8 cellular contexts compared by ENCODE assay signal in genomic region chr3:196631655-196632032, GRCh38. TPM values are rescaled to one million over a fixed set of nuclear protein-coding genes. Genes with fewer than 3 reads are reported as not detected.
A peak's percentile ranks its signal among the peaks of the same experiment; 100 is the strongest.
DNase-seq lines count a peak whose midpoint lies in the region; ATAC-seq and TF ChIP-seq lines count a peak whose summit lies in the region.

No MANE protein-coding gene starts in this region.

- DNase-seq in amniotic epithelial cell (ENCODE audit: low read depth) (peak; percentile 26), upper lobe of left lung (no peak)

- H3K27ac ChIP-seq in C4-2B: peak overlapping the region; percentile 85
- H3K27ac ChIP-seq in HUES64 (ENCODE audit: low read depth, low read length): peak overlapping the region; percentile 98
- peak overlapping the region; percentile 62 to 85 for H3K27ac ChIP-seq in liver (ENCODE audit: low read depth in 1 of 2, low read length in 2 of 2)
- peak overlapping the region; percentile 87 to 97 (median 94) for H3K27ac ChIP-seq in upper lobe of left lung

- TF ChIP-seq CTCF in C4-2B (conservative IDR thresholded peaks at IDR 0.05) (no peak), liver (IDR thresholded peaks at IDR 0.05; ENCODE audit: low read depth, low read length, missing input control) (no peak), upper lobe of left lung (IDR thresholded peaks at IDR 0.05) (no peak)

- H3K9ac ChIP-seq in HUES64 (ENCODE audit: low read depth, low read length) (peak overlapping the region; percentile 81), liver (ENCODE audit: low read depth in 1 of 2, low read length in 2 of 2) (peak overlapping the region in 1 of 2 donors; percentile 58)

- H3K27me3 ChIP-seq in HUES64 (ENCODE audit: insufficient read depth, low read length) (no peaks in the 10 kb centered on the region), liver (ENCODE audit: control insufficient read depth in 4 of 4, insufficient read depth in 4 of 4, low read length in 3 of 4) (no peaks in the 10 kb centered on the region), upper lobe of left lung (no peaks in the 10 kb centered on the region)

- H3K9me3 ChIP-seq in HUES64 (ENCODE audit: insufficient read depth, low read depth, low read length): no peaks in the 10 kb centered on the region
- no peaks in the 10 kb centered on the region for H3K9me3 ChIP-seq in liver (ENCODE audit: control insufficient read depth in 4 of 4, low read length in 3 of 4)
- no peaks in the 10 kb centered on the region for H3K9me3 ChIP-seq in upper lobe of left lung

- TF ChIP-seq POLR2A in upper lobe of left lung (IDR thresholded peaks at IDR 0.05): no peak

- no peak for TF ChIP-seq EP300 in upper lobe of left lung (IDR thresholded peaks at IDR 0.05)

- H3K4me3 ChIP-seq in HUES64 (ENCODE audit: low read length) (peak overlapping the region; percentile 56), liver (ENCODE audit: low read depth in 1 of 3, low read length in 3 of 3) (peak overlapping the region; percentile 41 to 79 (median 75)), upper lobe of left lung (peak overlapping the region; percentile 55 to 72 (median 63))

- WGBS in HUES64: 55% methylated on average over 5 of the region's 5 CpGs
- 45% methylated on average over 5 of the region's 5 CpGs for WGBS in liver
- WGBS in upper lobe of left lung, 2 donors: 23 to 25% methylated on average over 5 of the region's 5 CpGs

- no peaks in the 10 kb centered on the region for H3K36me3 ChIP-seq in HUES64 (ENCODE audit: insufficient read depth, low read length)
- H3K36me3 ChIP-seq in liver (ENCODE audit: control insufficient read depth in 4 of 4, insufficient read depth in 3 of 4, low read depth in 1 of 4, low read length in 3 of 4): no peaks in the 10 kb centered on the region
- H3K36me3 ChIP-seq in upper lobe of left lung: no peaks in the 10 kb centered on the region

- H3K4me1 ChIP-seq in HUES64 (ENCODE audit: insufficient read depth, low read length) (peaks cover 26% of the 10 kb centered on the region), liver (ENCODE audit: control insufficient read depth in 4 of 4, insufficient read depth in 4 of 4, low read length in 3 of 4) (peaks cover 2 to 12% (median 7%) of the 10 kb centered on the region in 4 donors), upper lobe of left lung (peaks cover 12 to 33% (median 28%) of the 10 kb centered on the region in 4 donors)

- ATAC-seq in upper lobe of left lung (ENCODE audit: low FRiP score in 2 of 2): no peak
- no peak for ATAC-seq in HG02759 (IDR thresholded peaks at IDR 0.05; ENCODE audit: unreplicated experiment)
- no peak for ATAC-seq in HG03469 (IDR thresholded peaks at IDR 0.05; ENCODE audit: unreplicated experiment)
- no peak for ATAC-seq in HG02763 (IDR thresholded peaks at IDR 0.05; ENCODE audit: unreplicated experiment)

- TF ChIP-seq RAD21 in liver (IDR thresholded peaks at IDR 0.05): no peak

TF ChIP-seq in liver, 16 proteins besides CTCF, POLR2A, EP300 and RAD21:
- TF ChIP-seq REST (IDR thresholded peaks at IDR 0.05) (no peak), JUND (IDR thresholded peaks at IDR 0.05) (no peak), ZBTB33 (IDR thresholded peaks at IDR 0.05) (no peak), HNF4G (IDR thresholded peaks at IDR 0.05) (no peak), EGR1 (IDR thresholded peaks at IDR 0.05; ENCODE audit: low read depth in 2 of 2) (no peak), SP1 (IDR thresholded peaks at IDR 0.05) (no peak)

RNA-seq across cellular contexts. Expression of gene NRROS, which starts 7.8 kb away (rescaled TPM):
- 1.9 TPM for polyA plus RNA-seq in HUES64 (2013, experiment 1 of 2)
- polyA plus RNA-seq in HUES64 (2013, experiment 2 of 2): 1.8 TPM
- 1 to 10 TPM; 2.7 to 9.2 TPM for total RNA-seq in liver
- 1 to 10 TPM in 1 of 2 donors, under 1 TPM in 1; 0.82 to 3.4 TPM for polyA plus RNA-seq in liver
- 10 to 100 TPM in 5 of 6 donors, 1 to 10 TPM in 1; 6.5 to 23.2 (median 16.4) TPM for total RNA-seq in upper lobe of left lung
